1 cellular context compared by ENCODE assay signal in the genomic region with DNA sequence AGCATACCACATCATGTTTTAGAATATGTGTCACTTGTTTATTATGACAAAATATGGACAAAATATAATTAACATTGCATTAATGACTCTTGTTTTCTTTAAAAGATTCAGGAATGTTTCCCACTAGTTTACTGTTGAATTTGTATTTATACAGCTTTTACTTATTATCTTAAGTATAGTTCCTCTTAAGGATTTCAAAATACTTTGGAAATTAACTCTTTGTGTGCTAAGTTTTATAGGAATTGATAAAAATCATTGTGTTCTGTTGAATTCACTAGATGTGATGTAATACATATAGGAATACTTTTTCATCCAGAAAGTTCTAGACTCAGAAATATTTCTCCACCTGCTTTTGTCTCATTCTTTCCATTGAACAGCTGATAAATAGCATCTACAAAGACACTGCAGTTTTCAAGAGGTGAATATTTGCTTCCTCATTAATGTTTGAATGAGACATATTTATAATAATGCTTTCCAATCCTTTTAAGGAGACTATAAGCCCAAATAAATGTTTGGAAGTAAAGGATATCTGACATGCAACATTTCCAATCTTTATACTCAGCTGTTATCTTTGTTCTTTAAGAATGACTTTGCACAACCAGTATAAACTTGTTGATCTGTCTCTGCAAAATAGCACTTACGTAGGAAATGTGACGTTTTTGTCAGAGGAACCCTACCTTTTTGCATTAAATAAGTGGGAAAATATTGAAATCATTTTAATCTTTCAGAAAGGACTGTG.
TF ChIP-seq lines count a peak whose summit lies in the region.

No MANE protein-coding gene starts in this region.

TF ChIP-seq in GM23338, 12 proteins besides CTCF, POLR2A, EP300 and RAD21:
- TF ChIP-seq, protein P1, sequence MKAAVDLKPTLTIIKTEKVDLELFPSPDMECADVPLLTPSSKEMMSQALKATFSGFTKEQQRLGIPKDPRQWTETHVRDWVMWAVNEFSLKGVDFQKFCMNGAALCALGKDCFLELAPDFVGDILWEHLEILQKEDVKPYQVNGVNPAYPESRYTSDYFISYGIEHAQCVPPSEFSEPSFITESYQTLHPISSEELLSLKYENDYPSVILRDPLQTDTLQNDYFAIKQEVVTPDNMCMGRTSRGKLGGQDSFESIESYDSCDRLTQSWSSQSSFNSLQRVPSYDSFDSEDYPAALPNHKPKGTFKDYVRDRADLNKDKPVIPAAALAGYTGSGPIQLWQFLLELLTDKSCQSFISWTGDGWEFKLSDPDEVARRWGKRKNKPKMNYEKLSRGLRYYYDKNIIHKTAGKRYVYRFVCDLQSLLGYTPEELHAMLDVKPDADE (IDR thresholded peaks at IDR 0.05) = no peak
